1 cellular context compared by ENCODE assay signal in the genomic region with DNA sequence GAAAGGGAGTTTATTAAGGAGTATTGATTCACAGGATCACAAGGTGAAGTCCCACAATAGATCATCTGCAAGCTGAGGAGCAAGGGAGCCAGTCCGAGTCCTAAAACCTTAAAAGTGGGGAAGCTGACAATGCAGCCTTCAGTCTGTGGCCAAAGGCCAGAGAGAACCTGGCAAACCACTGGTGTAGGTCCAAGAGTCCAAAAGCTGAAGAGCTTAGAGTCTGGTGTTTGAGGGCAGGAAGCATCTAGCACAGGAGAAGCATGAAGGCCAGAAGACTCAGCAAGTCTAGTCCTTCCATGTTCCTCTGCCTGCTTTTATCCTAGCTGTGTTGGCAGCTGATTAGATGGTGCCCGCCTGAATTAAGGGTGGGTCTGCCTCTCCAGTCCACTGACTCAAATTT.
TF ChIP-seq lines count a peak whose summit lies in the region.

No MANE protein-coding gene starts in this region.

TF ChIP-seq in WTC11, 78 proteins besides CTCF, POLR2A, EP300 and RAD21 (continued from another document):
- TF ChIP-seq ZNF281 (CRISPR knock-in tag; IDR thresholded peaks at IDR 0.05), result no peak
- no peak for TF ChIP-seq OVOL2 (CRISPR knock-in tag; IDR thresholded peaks at IDR 0.05; ENCODE audit: borderline replicate concordance)
- TF ChIP-seq HMGXB4 (CRISPR knock-in tag; IDR thresholded peaks at IDR 0.05), result no peak
